In the genomic region with DNA sequence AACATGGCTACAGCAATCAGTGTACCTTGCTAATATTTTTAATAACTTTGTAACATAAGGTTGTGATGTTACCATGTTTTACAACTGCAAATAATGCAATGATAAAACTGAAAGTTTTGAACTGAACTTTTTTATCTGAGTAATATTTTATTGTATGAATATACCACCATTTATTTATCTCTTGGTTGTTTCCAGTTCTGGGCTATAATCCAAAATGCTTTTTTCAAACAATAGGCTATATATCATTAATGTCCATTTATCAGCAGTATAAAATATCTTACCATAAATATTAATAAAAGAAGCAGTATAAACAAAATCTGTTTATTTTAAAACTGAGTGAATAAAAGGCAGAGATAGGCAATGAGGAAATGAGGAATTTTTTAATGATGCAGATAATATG, we compare ENCODE assay signal across 21 cellular contexts.
"Had no signal": no experiment of that assay in that cellular context is flagged by ENCODE, and none has a peak within 500 bp of the region (broad histone marks: within the 10 kb centered on the region; RNA-seq: fewer than 3 reads in every experiment).

No MANE protein-coding gene starts in this region.

- H3K4me3 Mint-ChIP-seq: central memory CD8-positive, alpha-beta T cell; dendritic cell treated with granulocyte-macrophage colony-stimulating factor and Interleukin-4, amounts not matched to agents 40 ng/mL and 50 ng/mL, for 4 days; naive thymus-derived CD4-positive, alpha-beta T cell; nephron progenitor cell; stimulated activated naive B cell treated with anti-CD40 and anti-IgM and Interleukin-4, amounts not matched to agents 10 μg/mL and 1 μg/mL and 100 μg/mL, for 72 hours; stimulated activated naive CD8-positive, alpha-beta T cell treated with anti-CD3 and anti-CD28 coated beads, Interleukin-15, amount 100 ng/mL, for 72 hours; type B pancreatic cell had no signal

- H3K36me3 Mint-ChIP-seq: type B pancreatic cell had no signal

- H3K36me3 ChIP-seq: gastrocnemius medialis, heart right ventricle, left ventricle myocardium inferior, lower lobe of right lung, neutrophil, thyroid gland had no signal

- ATAC-seq: gastrocnemius medialis; heart right ventricle; left cardiac atrium; lower lobe of right lung; naive thymus-derived CD4-positive, alpha-beta T cell; sciatic nerve; stimulated activated naive B cell treated with anti-CD40 and anti-IgM and Interleukin-4, amounts not matched to agents 10 μg/mL and 1 μg/mL and 100 μg/mL, for 72 hours; stimulated activated naive CD8-positive, alpha-beta T cell treated with anti-CD3 and anti-CD28 coated beads, Interleukin-15, amount 100 ng/mL, for 72 hours had no signal

- H3K4me3 ChIP-seq: gastrocnemius medialis, heart right ventricle, left ventricle myocardium inferior, lower lobe of right lung, thyroid gland had no signal

- FAIRE-seq: urothelium cell line had no signal

- H3K27me3 ChIP-seq: gastrocnemius medialis, heart right ventricle, neutrophil, thyroid gland had no signal

- DNase-seq: gastrocnemius medialis; heart right ventricle; hypothalamus; islet precursor cell; left cardiac atrium; left ventricle myocardium inferior; lower lobe of right lung; naive thymus-derived CD4-positive, alpha-beta T cell; nephron progenitor cell; posterior cingulate gyrus; stimulated activated CD4-positive, alpha-beta T cell treated with anti-CD3 and anti-CD28 coated beads, Interleukin-2, amount 100 ng/mL, for 24 hours; stimulated activated CD4-positive, alpha-beta T cell treated with anti-CD3 and anti-CD28 coated beads, Interleukin-4, amount 100 ng/mL, for 4 hours; stimulated activated naive B cell treated with anti-CD40 and anti-IgM and Interleukin-4, amounts not matched to agents 10 μg/mL and 1 μg/mL and 100 μg/mL, for 72 hours; stimulated activated naive CD8-positive, alpha-beta T cell treated with anti-CD3 and anti-CD28 coated beads, Interleukin-15, amount 100 ng/mL, for 72 hours; thyroid gland had no signal

- H3K9me3 ChIP-seq: gastrocnemius medialis, heart right ventricle, left ventricle myocardium inferior, lower lobe of right lung, neutrophil, thyroid gland had no signal

- H3K27ac ChIP-seq: gastrocnemius medialis, heart right ventricle, left ventricle myocardium inferior, lower lobe of right lung, neutrophil, thyroid gland had no signal

- H3K27ac Mint-ChIP-seq: dendritic cell treated with granulocyte-macrophage colony-stimulating factor and Interleukin-4, amounts not matched to agents 40 ng/mL and 50 ng/mL, for 4 days; nephron progenitor cell; stimulated activated naive B cell treated with anti-CD40 and anti-IgM and Interleukin-4, amounts not matched to agents 10 μg/mL and 1 μg/mL and 100 μg/mL, for 72 hours; stimulated activated naive CD8-positive, alpha-beta T cell treated with anti-CD3 and anti-CD28 coated beads, Interleukin-15, amount 100 ng/mL, for 72 hours; type B pancreatic cell had no signal

- H3K9me3 Mint-ChIP-seq: central memory CD8-positive, alpha-beta T cell; dendritic cell treated with granulocyte-macrophage colony-stimulating factor and Interleukin-4, amounts not matched to agents 40 ng/mL and 50 ng/mL, for 4 days; naive thymus-derived CD4-positive, alpha-beta T cell; nephron progenitor cell; stimulated activated naive B cell treated with anti-CD40 and anti-IgM and Interleukin-4, amounts not matched to agents 10 μg/mL and 1 μg/mL and 100 μg/mL, for 72 hours; stimulated activated naive CD8-positive, alpha-beta T cell treated with anti-CD3 and anti-CD28 coated beads, Interleukin-15, amount 100 ng/mL, for 72 hours; type B pancreatic cell had no signal

- H3K27me3 Mint-ChIP-seq: central memory CD8-positive, alpha-beta T cell; dendritic cell treated with granulocyte-macrophage colony-stimulating factor and Interleukin-4, amounts not matched to agents 40 ng/mL and 50 ng/mL, for 4 days; naive thymus-derived CD4-positive, alpha-beta T cell; stimulated activated naive B cell treated with anti-CD40 and anti-IgM and Interleukin-4, amounts not matched to agents 10 μg/mL and 1 μg/mL and 100 μg/mL, for 72 hours; stimulated activated naive CD8-positive, alpha-beta T cell treated with anti-CD3 and anti-CD28 coated beads, Interleukin-15, amount 100 ng/mL, for 72 hours; type B pancreatic cell had no signal
